ENCODE assay signal across 8 cellular contexts in genomic region chr12:76032043-76032981, GRCh38. TPM values are rescaled to one million over a fixed set of nuclear protein-coding genes. Genes with fewer than 3 reads are reported as not detected.
DNase-seq lines count a peak whose midpoint lies in the region; ATAC-seq and TF ChIP-seq lines count a peak whose summit lies in the region.

No MANE protein-coding gene starts in this region.

- TF ChIP-seq POLR2A in ovary (IDR thresholded peaks at IDR 0.05): no peak

- H3K27me3 Mint-ChIP-seq in activated CD4-positive, alpha-beta T cell treated with anti-CD3 and anti-CD28 coated beads for 36 hours: no peaks in the 10 kb centered on the region
- H3K27me3 Mint-ChIP-seq in activated naive CD8-positive, alpha-beta T cell treated with anti-CD3 and anti-CD28 coated beads, Interleukin-2, amount 10 ng/mL, durations not matched to agents 7 days and 5 days: peaks cover 9% of the 10 kb centered on the region

- TF ChIP-seq EP300 in ovary (IDR thresholded peaks at IDR 0.05): no peak

- peak; percentile 9 for ATAC-seq in activated CD4-positive, alpha-beta T cell treated with anti-CD3 and anti-CD28 coated beads for 36 hours
- ATAC-seq in HG02840 (IDR thresholded peaks at IDR 0.05; ENCODE audit: low FRiP score, unreplicated experiment): peak; percentile 27
- ATAC-seq in activated naive CD8-positive, alpha-beta T cell treated with anti-CD3 and anti-CD28 coated beads, Interleukin-2, amount 10 ng/mL, durations not matched to agents 7 days and 5 days (ENCODE audit: low read depth): peak; percentile 6

- H3K27ac ChIP-seq in cardiac muscle cell (peak overlapping the region; percentile 92), ovary (peak overlapping the region; percentile 94 to 96)

- TF ChIP-seq CTCF in cardiac muscle cell (IDR thresholded peaks at IDR 0.05; ENCODE audit: low read depth, low read length) (no peak), ovary (IDR thresholded peaks at IDR 0.05) (no peak)

- peak; percentile 34 for DNase-seq in activated CD4-positive, alpha-beta T cell treated with anti-CD3 and anti-CD28 coated beads for 36 hours
- DNase-seq in activated CD4-positive, alpha-beta T cell treated with anti-CD3 and anti-CD28 coated beads, Interleukin-2, amount 50 U/mL, for 4 hours: no peak
- DNase-seq in NT2/D1 (ENCODE audit: low read depth, low spot score) (no peak), cardiac muscle cell (ENCODE audit: low read depth in 1 of 2, low spot score in 1 of 2) (peak; percentile 45 to 79), ovary (peak; percentile 37 to 78 (median 52)), NCI-H2029 treated with DMSO at 0.1 percent for 48 hours (lab: John Stamatoyannopoulos, UW) (no peak)
- no peak for DNase-seq in activated naive CD8-positive, alpha-beta T cell treated with anti-CD3 and anti-CD28 coated beads, Interleukin-2, amount 10 ng/mL, durations not matched to agents 7 days and 5 days

- H3K36me3 Mint-ChIP-seq in activated CD4-positive, alpha-beta T cell treated with anti-CD3 and anti-CD28 coated beads for 36 hours (ENCODE audit: low read depth): peaks cover 25% of the 10 kb centered on the region
- H3K36me3 Mint-ChIP-seq in activated naive CD8-positive, alpha-beta T cell treated with anti-CD3 and anti-CD28 coated beads, Interleukin-2, amount 10 ng/mL, durations not matched to agents 7 days and 5 days: peaks cover 7% of the 10 kb centered on the region

- no peaks in the 10 kb centered on the region for H3K9me3 ChIP-seq in NT2/D1 (ENCODE audit: insufficient read depth, low read length)
- no peaks in the 10 kb centered on the region for H3K9me3 ChIP-seq in cardiac muscle cell (ENCODE audit: low read depth)
- no peaks in the 10 kb centered on the region for H3K9me3 ChIP-seq in ovary

- H3K9me3 Mint-ChIP-seq in activated CD4-positive, alpha-beta T cell treated with anti-CD3 and anti-CD28 coated beads for 36 hours (ENCODE audit: low read depth): no peaks in the 10 kb centered on the region
- H3K9me3 Mint-ChIP-seq in activated naive CD8-positive, alpha-beta T cell treated with anti-CD3 and anti-CD28 coated beads, Interleukin-2, amount 10 ng/mL, durations not matched to agents 7 days and 5 days: no peaks in the 10 kb centered on the region

- H3K4me1 Mint-ChIP-seq in activated CD4-positive, alpha-beta T cell treated with anti-CD3 and anti-CD28 coated beads for 36 hours: peaks cover 35% of the 10 kb centered on the region
- H3K4me1 Mint-ChIP-seq in activated naive CD8-positive, alpha-beta T cell treated with anti-CD3 and anti-CD28 coated beads, Interleukin-2, amount 10 ng/mL, durations not matched to agents 7 days and 5 days: peaks cover 31% of the 10 kb centered on the region

- peak overlapping the region; percentile 96 for H3K27ac Mint-ChIP-seq in activated CD4-positive, alpha-beta T cell treated with anti-CD3 and anti-CD28 coated beads for 36 hours
- H3K27ac Mint-ChIP-seq in activated naive CD8-positive, alpha-beta T cell treated with anti-CD3 and anti-CD28 coated beads, Interleukin-2, amount 10 ng/mL, durations not matched to agents 7 days and 5 days: peak overlapping the region; percentile 93

- intact Hi-C loops in activated CD4-positive, alpha-beta T cell treated with anti-CD3 and anti-CD28 coated beads for 36 hours (cut with DNase I, micrococcal nuclease): loop anchor here (1.0 to 10.0 kb wide), 7 partner anchors 308 to 1345 kb away; partner anchors contain the start of genes BBS10 (in 1 of the 2), CAPS2 (in 1 of the 2), GLIPR1L1 (in 1 of the 2) and KRR1 (in 1 of the 2)
- intact Hi-C loops in ovary (cut with DNase I): loop anchor here in 2 of 4 donors (5.0 to 10.0 kb wide), 3 partner anchors 218 to 520 kb away; partner anchors contain the start of gene KRR1 (in 1 of the 2)

- H3K4me1 ChIP-seq in NT2/D1 (ENCODE audit: insufficient read depth, insufficient read length) (no peaks in the 10 kb centered on the region), cardiac muscle cell (ENCODE audit: low read depth) (peaks cover 34% of the 10 kb centered on the region), ovary (ENCODE audit: insufficient read depth) (peaks cover 5% of the 10 kb centered on the region)

- CTCF ChIA-PET in activated CD4-positive, alpha-beta T cell treated with anti-CD3 and anti-CD28 coated beads for 36 hours (lab: Charles Lee): interaction anchor here (0.6 to 4.0 kb wide), 29 partner anchors 9 to 548 kb away, joined by 3 to 19 read pairs (median 4); partner anchors contain the start of gene NAP1L1

- H3K4me3 ChIP-seq in NT2/D1 (ENCODE audit: insufficient read length, low read depth) (peak overlapping the region; percentile 98), cardiac muscle cell (peak overlapping the region; percentile 82), ovary (peak overlapping the region; percentile 56)

- WGBS in ovary, 3 donors: 1 to 4% (median 3%) methylated on average over 51 to 58 of the region's 58 CpGs

- H3K4me3 Mint-ChIP-seq in activated CD4-positive, alpha-beta T cell treated with anti-CD3 and anti-CD28 coated beads for 36 hours: peak overlapping the region; percentile 99
- H3K4me3 Mint-ChIP-seq in activated naive CD8-positive, alpha-beta T cell treated with anti-CD3 and anti-CD28 coated beads, Interleukin-2, amount 10 ng/mL, durations not matched to agents 7 days and 5 days: peak overlapping the region; percentile 92

- peaks cover 27% of the 10 kb centered on the region for H3K36me3 ChIP-seq in NT2/D1 (ENCODE audit: insufficient read depth, insufficient read length, low read length)
- H3K36me3 ChIP-seq in cardiac muscle cell: no peaks in the 10 kb centered on the region
- no peaks in the 10 kb centered on the region for H3K36me3 ChIP-seq in ovary

- H3K9ac ChIP-seq in NT2/D1 (ENCODE audit: insufficient read length, low read depth): peak overlapping the region; percentile 96

- peaks cover 8% of the 10 kb centered on the region for H3K27me3 ChIP-seq in NT2/D1 (ENCODE audit: insufficient read depth, insufficient read length)
- H3K27me3 ChIP-seq in cardiac muscle cell: no peaks in the 10 kb centered on the region
- no peaks in the 10 kb centered on the region for H3K27me3 ChIP-seq in ovary

- POLR2A ChIA-PET in activated CD4-positive, alpha-beta T cell treated with anti-CD3 and anti-CD28 coated beads for 36 hours (lab: Charles Lee): interaction anchor here (0.5 to 3.5 kb wide), 21 partner anchors 12 to 648 kb away, joined by 3 to 45 read pairs (median 3); partner anchors contain the start of genes KRR1 and NAP1L1
- POLR2A ChIA-PET in activated naive CD8-positive, alpha-beta T cell treated with anti-CD3 and anti-CD28 coated beads, Interleukin-2, amount 10 ng/mL, durations not matched to agents 7 days and 5 days (lab: Charles Lee): interaction anchor here (0.6 to 3.6 kb wide), 17 partner anchors 8 to 637 kb away, joined by 3 to 44 read pairs (median 5); partner anchors contain the start of genes GLIPR1 and KRR1

RNA-seq across cellular contexts. Expression of gene PHLDA1, which starts 0.7 kb away (rescaled TPM):
- total RNA-seq in activated CD4-positive, alpha-beta T cell treated with anti-CD3 and anti-CD28 coated beads for 36 hours: 10 to 100 TPM; 12.3 to 14.3 TPM
- 1 to 10 TPM; 5.2 to 5.8 TPM for total RNA-seq in activated naive CD8-positive, alpha-beta T cell treated with anti-CD3 and anti-CD28 coated beads, Interleukin-2, amount 10 ng/mL, durations not matched to agents 7 days and 5 days
- total RNA-seq in cardiac muscle cell (8.1 and 9.3 TPM in 2 replicates), ovary (10 to 100 TPM in 6 of 7 donors, 1 to 10 TPM in 1; 3.8 to 37.7 (median 19.6) TPM)
- polyA plus RNA-seq in cardiac muscle cell (5.8 TPM in 2 replicates), ovary (10 to 100 TPM; 11.4 to 13.1 TPM)

RNA-seq across cellular contexts. Expression of gene NAP1L1, which starts 52.2 kb away (rescaled TPM):
- total RNA-seq in activated CD4-positive, alpha-beta T cell treated with anti-CD3 and anti-CD28 coated beads for 36 hours: 1,000 to 10,000 TPM in 1 of 2 experiments, 100 to 1,000 TPM in 1; 959 to 1,004 TPM
- total RNA-seq in activated naive CD8-positive, alpha-beta T cell treated with anti-CD3 and anti-CD28 coated beads, Interleukin-2, amount 10 ng/mL, durations not matched to agents 7 days and 5 days: 100 to 1,000 TPM; 534 to 576 TPM
- 359 and 671 TPM in 2 replicates for total RNA-seq in cardiac muscle cell
- polyA plus RNA-seq in cardiac muscle cell: 214 and 271 TPM in 2 replicates
- total RNA-seq in ovary: 1,000 to 10,000 TPM in 1 of 7 donors, 100 to 1,000 TPM in 6; 500 to 1,115 (median 750) TPM
- 100 to 1,000 TPM; 575 to 820 TPM for polyA plus RNA-seq in ovary

Comparison
In these comparisons a context has a peak if more than half of its experiments do, and no peak if none do; other contexts are left out.
1. DNase-seq: peak in activated CD4-positive, alpha-beta T cell treated with anti-CD3 and anti-CD28 coated beads for 36 hours (single experiment), cardiac muscle cell (2 of 2) and ovary (5 of 5); none in activated CD4-positive, alpha-beta T cell treated with anti-CD3 and anti-CD28 coated beads, Interleukin-2, amount 50 U/mL, for 4 hours (0 of 2), NT2/D1 (single experiment), activated naive CD8-positive, alpha-beta T cell treated with anti-CD3 and anti-CD28 coated beads, Interleukin-2, amount 10 ng/mL, durations not matched to agents 7 days and 5 days (single experiment) and NCI-H2029 treated with DMSO at 0.1 percent for 48 hours (single experiment).
2. Peak in every context shown above with its lines, with median percentiles within 50 percentile points of each other: ATAC-seq and H3K4me3 ChIP-seq.